8 cellular contexts compared by ENCODE assay signal in the genomic region with DNA sequence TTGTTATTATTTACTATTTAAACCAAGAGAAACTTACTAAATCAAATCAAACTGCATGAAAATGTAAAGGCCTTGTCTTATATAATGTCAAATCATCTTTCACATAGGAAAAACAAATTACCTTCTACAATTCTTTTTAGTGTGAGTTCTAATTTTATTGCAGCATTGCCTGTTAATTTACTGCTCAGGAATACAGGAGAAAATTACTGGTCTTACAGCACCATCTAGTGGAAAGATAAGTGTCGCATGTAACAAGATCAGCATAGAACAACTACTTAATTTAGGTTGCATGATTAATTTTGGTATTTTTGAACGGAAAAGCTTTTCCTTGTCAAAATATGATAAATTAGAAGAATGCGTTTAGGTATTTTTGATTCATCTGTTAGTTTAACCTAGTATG.
DNase-seq lines count a peak whose midpoint lies in the region; ATAC-seq and TF ChIP-seq lines count a peak whose summit lies in the region.

No MANE protein-coding gene starts in this region.

- intact Hi-C loops in right cardiac atrium (cut with DNase I) (loop anchor here in 2 of 4 donors (5.0 to 10.0 kb wide), 2 partner anchors 243 to 745 kb away; no protein-coding TSS in a partner anchor), testis (cut with DNase I; ENCODE audit: low total_unique reads) (no loop called here)
- intact Hi-C loops in activated CD8-positive, alpha-beta T cell treated with anti-CD3 and anti-CD28 coated beads for 36 hours (cut with micrococcal nuclease) = no loop called here

- H3K27ac ChIP-seq in cardiac muscle cell (no peak overlapping the region), right cardiac atrium (ENCODE audit: low read length) (no peak overlapping the region), testis (no peak overlapping the region)

- H3K9me3 ChIP-seq in cardiac muscle cell (ENCODE audit: low read depth) (no peaks in the 10 kb centered on the region), right cardiac atrium (ENCODE audit: control insufficient read depth, low read length) (no peaks in the 10 kb centered on the region), testis (no peaks in the 10 kb centered on the region)

- peak; percentile 70 to 82 for DNase-seq in cardiac muscle cell (ENCODE audit: low read depth in 1 of 2, low spot score in 1 of 2)
- no peak for DNase-seq in right cardiac atrium
- peak; percentile 36 for DNase-seq in NCI-H2029 treated with DMSO at 0.1 percent for 48 hours (lab: John Stamatoyannopoulos, UW)
- DNase-seq in activated CD8-positive, alpha-beta T cell treated with anti-CD3 and anti-CD28 coated beads for 36 hours = no peak
- DNase-seq in iPS DF 4.7 (ENCODE audit: extremely low read depth, low spot score) = peak; percentile 28
- DNase-seq in testis = no peak
- DNase-seq in mesenteric fat pad (ENCODE audit: low spot score) = no peak

- H3K36me3 ChIP-seq in cardiac muscle cell (no peaks in the 10 kb centered on the region), testis (ENCODE audit: low read depth, missing control alignments) (no peaks in the 10 kb centered on the region)

- H3K9me3 Mint-ChIP-seq in activated CD8-positive, alpha-beta T cell treated with anti-CD3 and anti-CD28 coated beads for 36 hours = no peaks in the 10 kb centered on the region

- POLR2A ChIA-PET in activated CD8-positive, alpha-beta T cell treated with anti-CD3 and anti-CD28 coated beads for 36 hours (lab: Charles Lee) = no interaction called here

- no peaks in the 10 kb centered on the region for H3K36me3 Mint-ChIP-seq in activated CD8-positive, alpha-beta T cell treated with anti-CD3 and anti-CD28 coated beads for 36 hours (ENCODE audit: low read depth)

- 5% methylated on average over 3 of the region's 3 CpGs for WGBS in right cardiac atrium
- WGBS in testis, 2 donors = 20 to 36% methylated on average over 3 of the region's 3 CpGs

- H3K4me3 ChIP-seq in cardiac muscle cell (no peak overlapping the region), right cardiac atrium (ENCODE audit: low read length) (no peak overlapping the region), testis (no peak overlapping the region)

- TF ChIP-seq POLR2A in testis (IDR thresholded peaks at IDR 0.05) = no peak

- peaks cover 2% of the 10 kb centered on the region for H3K27me3 Mint-ChIP-seq in activated CD8-positive, alpha-beta T cell treated with anti-CD3 and anti-CD28 coated beads for 36 hours

- CTCF ChIA-PET in activated CD8-positive, alpha-beta T cell treated with anti-CD3 and anti-CD28 coated beads for 36 hours (lab: Charles Lee) = interaction anchor here (1.0 to 3.6 kb wide), 8 partner anchors 17 to 246 kb away, joined by 3 to 19 read pairs (median 7); no protein-coding TSS in a partner anchor

- H3K4me1 Mint-ChIP-seq in activated CD8-positive, alpha-beta T cell treated with anti-CD3 and anti-CD28 coated beads for 36 hours (ENCODE audit: low read depth) = no peaks in the 10 kb centered on the region

- H3K4me1 ChIP-seq in cardiac muscle cell (ENCODE audit: low read depth) (no peaks in the 10 kb centered on the region), right cardiac atrium (ENCODE audit: control insufficient read depth, insufficient read depth, low read length) (no peaks in the 10 kb centered on the region), testis (no peaks in the 10 kb centered on the region)

- no peak overlapping the region for H3K4me3 Mint-ChIP-seq in activated CD8-positive, alpha-beta T cell treated with anti-CD3 and anti-CD28 coated beads for 36 hours

- no peak overlapping the region for H3K27ac Mint-ChIP-seq in activated CD8-positive, alpha-beta T cell treated with anti-CD3 and anti-CD28 coated beads for 36 hours

- TF ChIP-seq CTCF in cardiac muscle cell (IDR thresholded peaks at IDR 0.05; ENCODE audit: low read depth, low read length) (peak; percentile 61), testis (IDR thresholded peaks at IDR 0.05) (peak; percentile 55 to 60 (median 58))
- TF ChIP-seq CTCF in activated CD8-positive, alpha-beta T cell treated with anti-CD3 and anti-CD28 coated beads for 36 hours (IDR thresholded peaks at IDR 0.05) = peak; percentile 70

- ATAC-seq in right cardiac atrium (no peak), GM18511 (IDR thresholded peaks at IDR 0.05; ENCODE audit: unreplicated experiment) (no peak)
- ATAC-seq in activated CD8-positive, alpha-beta T cell treated with anti-CD3 and anti-CD28 coated beads for 36 hours = no peak

- H3K27me3 ChIP-seq in cardiac muscle cell = no peaks in the 10 kb centered on the region
- H3K27me3 ChIP-seq in right cardiac atrium (ENCODE audit: control insufficient read depth, insufficient read depth) = no peaks in the 10 kb centered on the region
- H3K27me3 ChIP-seq in testis = no peaks in the 10 kb centered on the region

Comparison
In these comparisons a context has a peak if more than half of its experiments do, and no peak if none do; other contexts are left out.
1. DNase-seq: peak in cardiac muscle cell (2 of 2), NCI-H2029 treated with DMSO at 0.1 percent for 48 hours (single experiment) and iPS DF 4.7 (single experiment); none in right cardiac atrium (0 of 3), activated CD8-positive, alpha-beta T cell treated with anti-CD3 and anti-CD28 coated beads for 36 hours (single experiment), testis (single experiment) and mesenteric fat pad (single experiment).
2. Peak in every context shown above with its lines, with median percentiles within 50 percentile points of each other: CTCF ChIP-seq.